Comparison of ENCODE assay signal across 14 cellular contexts in genomic region chr4:75831856-75832405, GRCh38.
A peak's percentile ranks its signal among the peaks of the same experiment; 100 is the strongest.
DNase-seq lines count a peak whose midpoint lies in the region; ATAC-seq, FAIRE-seq and TF ChIP-seq lines count a peak whose summit lies in the region.
"Had no signal": no experiment of that assay in that cellular context is flagged by ENCODE, and none has a peak within 500 bp of the region (broad histone marks: within the 10 kb centered on the region; RNA-seq: fewer than 3 reads in every experiment).

No MANE protein-coding gene starts in this region.

- peak overlapping the region; percentile 93 for H3K27ac Mint-ChIP-seq in WTC11

- H4K20me1 ChIP-seq in HepG2 (ENCODE audit: insufficient read depth, low read length): no peaks in the 10 kb centered on the region

- intact Hi-C loops in right lobe of liver (cut with DNase I) (no loop called here), HepG2 (cut with micrococcal nuclease; ENCODE audit: unreplicated experiment) (no loop called here)

- ATAC-seq in right lobe of liver: peak; percentile 32 to 76 (median 62)
- no peak for ATAC-seq in HepG2
- ATAC-seq in WTC11: peak; percentile 97
- ATAC-seq in HG02970 (IDR thresholded peaks at IDR 0.05; ENCODE audit: low FRiP score, unreplicated experiment): no peak
- ATAC-seq: HCT116 had no signal

- 40% methylated on average over 2 of the region's 2 CpGs for WGBS in right lobe of liver (ENCODE audit: insufficient coverage, low coverage, low lambda C conversion rate, missing lambda C conversion rate)
- 47% methylated on average over 2 of the region's 2 CpGs for WGBS in HepG2 (ENCODE audit: low lambda C conversion rate)

- H3K4me3 Mint-ChIP-seq in WTC11: no peak overlapping the region; the same call in 1 of the 2 replicates

- H3K9me3 Mint-ChIP-seq in WTC11: peaks cover 14% of the 10 kb centered on the region

- no TSS peak for BruUV-seq in HepG2 (replicated peaks; lab: Mats Ljungman, UMichigan)

- H3K27ac ChIP-seq in right lobe of liver (no peak overlapping the region), HepG2 (ENCODE audit: extremely low read length, insufficient read depth, low read length) (no peak overlapping the region)
- H3K27ac ChIP-seq: prostate gland, VCaP had no signal

- CTCF ChIA-PET in HepG2 (lab: Yijun Ruan, JAX; ENCODE audit: low intra/inter-chr PET ratio, low total read pairs): no interaction called here
- CTCF ChIA-PET in WTC11 (lab: Charles Lee): interaction anchor here (1.3 to 2.8 kb wide), 2 partner anchors 16 to 84 kb away, joined by 4 to 18 read pairs; no protein-coding TSS in a partner anchor
- CTCF ChIA-PET in HEK293T (lab: Yijun Ruan, JAX): interaction anchor here (0.7 kb wide), 1 partner anchor 16 kb away, joined by 3 read pairs; no protein-coding TSS in a partner anchor

- H3K4me1 ChIP-seq in right lobe of liver (no peaks in the 10 kb centered on the region), HepG2 (ENCODE audit: insufficient read depth, low read length) (peaks cover 13% of the 10 kb centered on the region; the same call in 1 of the 2 replicates)
- H3K4me1 ChIP-seq: prostate gland had no signal

- no peak for DNase-seq in right lobe of liver
- no peak for DNase-seq in HepG2 (ENCODE audit: low spot score)
- peak; percentile 49 for DNase-seq in NCI-H510A (lab: John Stamatoyannopoulos, UW)
- no peak for DNase-seq in WTC11 (ENCODE audit: low spot score)
- no peak for DNase-seq in 8988T
- DNase-seq in NK-92 (lab: John Stamatoyannopoulos, UW; ENCODE audit: unreplicated experiment): no peak
- no peak for DNase-seq in HEK293T (ENCODE audit: extremely low spot score)
- DNase-seq: amygdala; stimulated activated CD4-positive, alpha-beta T cell treated with anti-CD3 and anti-CD28 coated beads, Interleukin-1b, Interleukin-23, amount 100 ng/mL, for 48 hours had no signal

- H3K27me3 ChIP-seq in right lobe of liver (no peaks in the 10 kb centered on the region), HepG2 (ENCODE audit: control insufficient read depth in 1 of 2, insufficient read depth in 2 of 2, low read length in 2 of 2) (no peaks in the 10 kb centered on the region)

- H3K4me1 Mint-ChIP-seq in WTC11: peaks cover 29% of the 10 kb centered on the region

- in situ Hi-C loops in HepG2 (cut with HindIII; ENCODE audit: extremely low pct_ligation_motif_present, low pct_unique_long_range_greater_than_20kb): no loop called here

- no peak for FAIRE-seq in HepG2 (lab: Jason Lieb, UNC)
- FAIRE-seq: colon had no signal

- H2AFZ ChIP-seq in HepG2 (ENCODE audit: low read length): no peak overlapping the region

- POLR2A ChIA-PET in HepG2 (lab: Yijun Ruan, JAX) (no interaction called here), WTC11 (lab: Charles Lee) (interaction anchor here (0.8 kb wide), 1 partner anchor 16 kb away, joined by 3 read pairs; no protein-coding TSS in a partner anchor), HEK293T (lab: Yijun Ruan, JAX) (no interaction called here)

- H3K36me3 Mint-ChIP-seq in WTC11: peaks cover 17% of the 10 kb centered on the region

- TF ChIP-seq RAD21 in HepG2 (CRISPR knock-in tag; IDR thresholded peaks at IDR 0.05): no peak

- TF ChIP-seq EP300 in HepG2 (IDR thresholded peaks at IDR 0.05; ENCODE audit: low read depth in 2 of 2, low read length in 2 of 2) (no peak), HepG2 (CRISPR knock-in tag; IDR thresholded peaks at IDR 0.05; ENCODE audit: borderline replicate concordance) (no peak)

- H3K4me2 ChIP-seq in HepG2 (ENCODE audit: low read depth, low read length): no peak overlapping the region

- H3K27me3 Mint-ChIP-seq in WTC11 (ENCODE audit: low read depth): no peaks in the 10 kb centered on the region

- H3K4me3 ChIP-seq in right lobe of liver (no peak overlapping the region), HepG2 (replicated peaks in 1 of 3; ENCODE audit: insufficient read depth in 1 of 3, low read depth in 2 of 3, low read length in 3 of 3) (no peak overlapping the region)
- H3K4me3 ChIP-seq: prostate gland had no signal

- H3K79me2 ChIP-seq in HepG2 (ENCODE audit: insufficient read depth, low read length): no peaks in the 10 kb centered on the region

- no peaks in the 10 kb centered on the region for H3K9me3 ChIP-seq in right lobe of liver
- no peaks in the 10 kb centered on the region for H3K9me3 ChIP-seq in HepG2 (ENCODE audit: low read length)
- H3K9me3 ChIP-seq: prostate gland had no signal

- no peaks in the 10 kb centered on the region for H3K36me3 ChIP-seq in right lobe of liver
- no peaks in the 10 kb centered on the region for H3K36me3 ChIP-seq in HepG2 (replicated peaks in 1 of 2; ENCODE audit: control insufficient read depth in 1 of 2, insufficient read depth in 2 of 2, low read length in 2 of 2)
- H3K36me3 ChIP-seq: prostate gland had no signal

- TF ChIP-seq CTCF in right lobe of liver (IDR thresholded peaks at IDR 0.05) (no peak), HepG2 (CRISPR knock-in tag; IDR thresholded peaks at IDR 0.05) (no peak), WTC11 (IDR thresholded peaks at IDR 0.05) (no peak)

- no peak overlapping the region for H3K9ac ChIP-seq in HepG2 (ENCODE audit: insufficient read depth, low read depth, low read length)

- TF ChIP-seq POLR2A in right lobe of liver (IDR thresholded peaks at IDR 0.05): no peak
- TF ChIP-seq POLR2A in HepG2 (IDR thresholded peaks at IDR 0.05; ENCODE audit: insufficient read depth in 1 of 2, low read depth in 2 of 2, low read length in 2 of 2): no peak

TF ChIP-seq in HepG2, 621 proteins besides CTCF, POLR2A, EP300 and RAD21:
- no peak for TF ChIP-seq ZBTB33 (CRISPR knock-in tag; IDR thresholded peaks at IDR 0.05)
TF ChIP-seq in HepG2: peak in this region for 0.

TF ChIP-seq in WTC11, 78 proteins besides CTCF, POLR2A, EP300 and RAD21:
- TF ChIP-seq FOXK1 (CRISPR knock-in tag; IDR thresholded peaks at IDR 0.05) (no peak), KAT7 (CRISPR knock-in tag; IDR thresholded peaks at IDR 0.05; ENCODE audit: borderline replicate concordance) (no peak), OVOL2 (CRISPR knock-in tag; IDR thresholded peaks at IDR 0.05; ENCODE audit: borderline replicate concordance) (no peak), USF2 (CRISPR knock-in tag; IDR thresholded peaks at IDR 0.05) (peak; percentile 68), ATF6 (CRISPR knock-in tag; IDR thresholded peaks at IDR 0.05) (no peak), SOX15 (CRISPR knock-in tag; IDR thresholded peaks at IDR 0.05) (no peak)

TF ChIP-seq in HEK293T, 16 proteins besides CTCF, POLR2A, EP300 and RAD21:
- TF ChIP-seq HDGF (IDR thresholded peaks at IDR 0.05; ENCODE audit: borderline replicate concordance) (no peak), BHLHE40 (IDR thresholded peaks at IDR 0.05; ENCODE audit: borderline replicate concordance) (no peak), CTBP1 (IDR thresholded peaks at IDR 0.05; ENCODE audit: borderline replicate concordance) (no peak), FOXA1 (IDR thresholded peaks at IDR 0.05) (no peak), FOXK2 (IDR thresholded peaks at IDR 0.05) (no peak)

Comparison
In these comparisons a context has a peak if more than half of its experiments do, and no peak if none do; other contexts are left out.
1. ATAC-seq: peak in right lobe of liver (4 of 4) and WTC11 (single experiment); none in HepG2 (single experiment) and HG02970 (single experiment).